17 cellular contexts compared by ENCODE assay signal in the genomic region with DNA sequence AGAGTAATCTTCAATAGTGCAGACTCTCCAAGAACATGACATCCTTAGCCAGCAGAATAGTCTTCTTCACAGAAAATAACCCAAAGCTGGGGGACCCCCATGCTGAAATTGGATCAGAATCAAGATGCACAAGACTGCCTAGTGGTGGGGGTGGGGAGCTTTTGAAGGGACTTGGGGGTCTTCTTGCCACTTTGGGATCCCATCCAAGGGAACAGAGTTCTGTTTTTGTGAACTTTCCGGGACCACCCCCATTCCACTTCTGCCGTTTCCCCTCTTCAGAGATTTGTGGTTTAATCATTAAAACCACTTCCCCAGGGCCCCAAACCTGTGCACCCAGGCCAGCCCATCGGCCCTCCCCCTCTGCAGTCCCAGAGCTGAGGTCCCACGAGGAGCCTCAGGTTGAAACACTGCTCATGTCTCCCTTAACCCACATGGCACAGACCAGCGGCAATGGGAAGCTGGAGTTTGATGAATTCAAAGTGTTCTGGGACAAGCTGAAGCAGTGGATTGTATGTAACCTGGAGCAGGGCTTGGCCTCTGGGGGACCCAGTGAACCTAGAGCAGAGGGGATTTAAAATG. TPM values are rescaled to one million over a fixed set of nuclear protein-coding genes. Genes with fewer than 3 reads are reported as not detected.
DNase-seq lines count a peak whose midpoint lies in the region; ATAC-seq and TF ChIP-seq lines count a peak whose summit lies in the region.
"Had no signal": no experiment of that assay in that cellular context is flagged by ENCODE, and none has a peak within 500 bp of the region (broad histone marks: within the 10 kb centered on the region; RNA-seq: fewer than 3 reads in every experiment).

No MANE protein-coding gene starts in this region.

- POLR2A ChIA-PET in activated CD8-positive, alpha-beta T cell treated with anti-CD3 and anti-CD28 coated beads, Interleukin-2, amount 10 ng/mL, durations not matched to agents 7 days and 5 days (lab: Charles Lee), result no interaction called here
- POLR2A ChIA-PET in activated CD8-positive, alpha-beta T cell treated with anti-CD3 and anti-CD28 coated beads for 36 hours (lab: Charles Lee), result no interaction called here

- no peak for TF ChIP-seq CTCF in activated CD8-positive, alpha-beta T cell treated with anti-CD3 and anti-CD28 coated beads for 36 hours (IDR thresholded peaks at IDR 0.05)
- TF ChIP-seq CTCF in esophagus muscularis mucosa (IDR thresholded peaks at IDR 0.05) (no peak), type B pancreatic cell (conservative IDR thresholded peaks at IDR 0.05) (no peak)

- H3K27me3 ChIP-seq in esophagus muscularis mucosa, result no peaks in the 10 kb centered on the region

- H3K36me3 ChIP-seq in esophagus muscularis mucosa, result no peaks in the 10 kb centered on the region

- ATAC-seq in activated CD8-positive, alpha-beta T cell treated with anti-CD3 and anti-CD28 coated beads, Interleukin-2, amount 10 ng/mL, durations not matched to agents 7 days and 5 days, result no peak
- ATAC-seq in activated CD8-positive, alpha-beta T cell treated with anti-CD3 and anti-CD28 coated beads for 36 hours, result no peak

- TF ChIP-seq EP300 in esophagus muscularis mucosa (IDR thresholded peaks at IDR 0.05), result no peak

- TF ChIP-seq POLR2A in esophagus muscularis mucosa (IDR thresholded peaks at IDR 0.05; ENCODE audit: low read depth), result no peak

- no peaks in the 10 kb centered on the region for H3K4me1 ChIP-seq in esophagus muscularis mucosa

- intact Hi-C loops in activated CD8-positive, alpha-beta T cell treated with anti-CD3 and anti-CD28 coated beads for 36 hours (cut with micrococcal nuclease), result no loop called here
- intact Hi-C loops in esophagus muscularis mucosa (cut with DNase I), result no loop called here

- H3K36me3 Mint-ChIP-seq in activated CD8-positive, alpha-beta T cell treated with anti-CD3 and anti-CD28 coated beads, Interleukin-2, amount 10 ng/mL, durations not matched to agents 7 days and 5 days (ENCODE audit: low read depth), result no peaks in the 10 kb centered on the region
- H3K36me3 Mint-ChIP-seq in activated CD8-positive, alpha-beta T cell treated with anti-CD3 and anti-CD28 coated beads for 36 hours (ENCODE audit: low read depth), result no peaks in the 10 kb centered on the region
- H3K36me3 Mint-ChIP-seq in type B pancreatic cell, result no peaks in the 10 kb centered on the region
- H3K36me3 Mint-ChIP-seq: CD4-positive, CD25-positive, alpha-beta regulatory T cell had no signal

- no peak overlapping the region for H3K27ac Mint-ChIP-seq in activated CD8-positive, alpha-beta T cell treated with anti-CD3 and anti-CD28 coated beads, Interleukin-2, amount 10 ng/mL, durations not matched to agents 7 days and 5 days
- no peak overlapping the region for H3K27ac Mint-ChIP-seq in activated CD8-positive, alpha-beta T cell treated with anti-CD3 and anti-CD28 coated beads for 36 hours
- H3K27ac Mint-ChIP-seq in type B pancreatic cell, result no peak overlapping the region
- H3K27ac Mint-ChIP-seq: CD4-positive, CD25-positive, alpha-beta regulatory T cell had no signal

- WGBS in esophagus muscularis mucosa, result 66% methylated on average over 5 of the region's 5 CpGs

- no peak overlapping the region for H3K4me3 Mint-ChIP-seq in activated CD8-positive, alpha-beta T cell treated with anti-CD3 and anti-CD28 coated beads, Interleukin-2, amount 10 ng/mL, durations not matched to agents 7 days and 5 days
- no peak overlapping the region for H3K4me3 Mint-ChIP-seq in activated CD8-positive, alpha-beta T cell treated with anti-CD3 and anti-CD28 coated beads for 36 hours
- no peak overlapping the region for H3K4me3 Mint-ChIP-seq in type B pancreatic cell
- H3K4me3 Mint-ChIP-seq: CD4-positive, CD25-positive, alpha-beta regulatory T cell had no signal

- CTCF ChIA-PET in activated CD8-positive, alpha-beta T cell treated with anti-CD3 and anti-CD28 coated beads, Interleukin-2, amount 10 ng/mL, durations not matched to agents 7 days and 5 days (lab: Charles Lee), result no interaction called here
- CTCF ChIA-PET in activated CD8-positive, alpha-beta T cell treated with anti-CD3 and anti-CD28 coated beads for 36 hours (lab: Charles Lee), result no interaction called here

- H3K4me1 Mint-ChIP-seq in activated CD8-positive, alpha-beta T cell treated with anti-CD3 and anti-CD28 coated beads, Interleukin-2, amount 10 ng/mL, durations not matched to agents 7 days and 5 days (ENCODE audit: low read depth), result peaks cover 4% of the 10 kb centered on the region
- H3K4me1 Mint-ChIP-seq in activated CD8-positive, alpha-beta T cell treated with anti-CD3 and anti-CD28 coated beads for 36 hours (ENCODE audit: low read depth), result no peaks in the 10 kb centered on the region
- H3K4me1 Mint-ChIP-seq in type B pancreatic cell (ENCODE audit: unreplicated experiment), result peaks cover 5% of the 10 kb centered on the region
- H3K4me1 Mint-ChIP-seq: CD4-positive, CD25-positive, alpha-beta regulatory T cell had no signal

- no peak overlapping the region for H3K4me3 ChIP-seq in esophagus muscularis mucosa
- H3K4me3 ChIP-seq: GM23248 had no signal

- H3K27ac ChIP-seq in esophagus muscularis mucosa (replicated peaks in 1 of 4), result no peak overlapping the region
- H3K27ac ChIP-seq: 22Rv1, GM23248, HL-60 had no signal

- no peaks in the 10 kb centered on the region for H3K9me3 Mint-ChIP-seq in activated CD8-positive, alpha-beta T cell treated with anti-CD3 and anti-CD28 coated beads, Interleukin-2, amount 10 ng/mL, durations not matched to agents 7 days and 5 days (ENCODE audit: insufficient read depth)
- H3K9me3 Mint-ChIP-seq in activated CD8-positive, alpha-beta T cell treated with anti-CD3 and anti-CD28 coated beads for 36 hours, result no peaks in the 10 kb centered on the region
- H3K9me3 Mint-ChIP-seq in type B pancreatic cell, result no peaks in the 10 kb centered on the region
- H3K9me3 Mint-ChIP-seq: CD4-positive, CD25-positive, alpha-beta regulatory T cell had no signal

- no peaks in the 10 kb centered on the region for H3K9me3 ChIP-seq in esophagus muscularis mucosa

- peaks cover 6% of the 10 kb centered on the region for H3K27me3 Mint-ChIP-seq in activated CD8-positive, alpha-beta T cell treated with anti-CD3 and anti-CD28 coated beads, Interleukin-2, amount 10 ng/mL, durations not matched to agents 7 days and 5 days (ENCODE audit: low read depth)
- peaks cover 5% of the 10 kb centered on the region for H3K27me3 Mint-ChIP-seq in activated CD8-positive, alpha-beta T cell treated with anti-CD3 and anti-CD28 coated beads for 36 hours
- no peaks in the 10 kb centered on the region for H3K27me3 Mint-ChIP-seq in type B pancreatic cell

- peak; percentile 17 for DNase-seq in activated CD8-positive, alpha-beta T cell treated with anti-CD3 and anti-CD28 coated beads, Interleukin-2, amount 10 ng/mL, durations not matched to agents 7 days and 5 days
- DNase-seq in activated CD8-positive, alpha-beta T cell treated with anti-CD3 and anti-CD28 coated beads for 36 hours, result no peak
- peak; percentile 2 for DNase-seq in GM03348 (ENCODE audit: low spot score)
- peak; percentile 88 for DNase-seq in esophagus muscularis mucosa (ENCODE audit: extremely low spot score)
- DNase-seq in type B pancreatic cell (ENCODE audit: extremely low spot score, unreplicated experiment), result peak; percentile 57
- DNase-seq in LoVo (ENCODE audit: low spot score), result no peak
- DNase-seq in NCI-H1417 treated with DMSO at 0.1 percent for 48 hours (lab: John Stamatoyannopoulos, UW), result no peak
- no peak for DNase-seq in activated CD8-positive, alpha-beta memory T cell treated with anti-CD3 and anti-CD28 coated beads, Interleukin-2, amount 50 U/mL, for 4 hours
- DNase-seq: Calu3; CD4-positive, CD25-positive, alpha-beta regulatory T cell; DMS79; EL; GM23248; H7 had no signal

RNA-seq across cellular contexts. Expression of a gene that starts 44.9 kb away (rescaled TPM):
- total RNA-seq in activated CD8-positive, alpha-beta T cell treated with anti-CD3 and anti-CD28 coated beads, Interleukin-2, amount 10 ng/mL, durations not matched to agents 7 days and 5 days, result not detected
- total RNA-seq in activated CD8-positive, alpha-beta T cell treated with anti-CD3 and anti-CD28 coated beads for 36 hours, result not detected
- total RNA-seq in esophagus muscularis mucosa (not detected), type B pancreatic cell (ENCODE audit: low replicate concordance) (0.72 and 1.1 TPM in 2 replicates)
- total RNA-seq: A673; Calu3; CD4-positive, CD25-positive, alpha-beta regulatory T cell; GM23248 had no signal

Comparison
In these comparisons a context has a peak if more than half of its experiments do, and no peak if none do; other contexts are left out.
1. DNase-seq: peak in activated CD8-positive, alpha-beta T cell treated with anti-CD3 and anti-CD28 coated beads, Interleukin-2, amount 10 ng/mL, durations not matched to agents 7 days and 5 days (single experiment), GM03348 (single experiment), esophagus muscularis mucosa (single experiment) and type B pancreatic cell (single experiment); none in activated CD8-positive, alpha-beta T cell treated with anti-CD3 and anti-CD28 coated beads for 36 hours (single experiment), LoVo (single experiment), NCI-H1417 treated with DMSO at 0.1 percent for 48 hours (single experiment) and activated CD8-positive, alpha-beta memory T cell treated with anti-CD3 and anti-CD28 coated beads, Interleukin-2, amount 50 U/mL, for 4 hours (single experiment).